Comparison of ENCODE assay signal across 9 cellular contexts in the genomic region with DNA sequence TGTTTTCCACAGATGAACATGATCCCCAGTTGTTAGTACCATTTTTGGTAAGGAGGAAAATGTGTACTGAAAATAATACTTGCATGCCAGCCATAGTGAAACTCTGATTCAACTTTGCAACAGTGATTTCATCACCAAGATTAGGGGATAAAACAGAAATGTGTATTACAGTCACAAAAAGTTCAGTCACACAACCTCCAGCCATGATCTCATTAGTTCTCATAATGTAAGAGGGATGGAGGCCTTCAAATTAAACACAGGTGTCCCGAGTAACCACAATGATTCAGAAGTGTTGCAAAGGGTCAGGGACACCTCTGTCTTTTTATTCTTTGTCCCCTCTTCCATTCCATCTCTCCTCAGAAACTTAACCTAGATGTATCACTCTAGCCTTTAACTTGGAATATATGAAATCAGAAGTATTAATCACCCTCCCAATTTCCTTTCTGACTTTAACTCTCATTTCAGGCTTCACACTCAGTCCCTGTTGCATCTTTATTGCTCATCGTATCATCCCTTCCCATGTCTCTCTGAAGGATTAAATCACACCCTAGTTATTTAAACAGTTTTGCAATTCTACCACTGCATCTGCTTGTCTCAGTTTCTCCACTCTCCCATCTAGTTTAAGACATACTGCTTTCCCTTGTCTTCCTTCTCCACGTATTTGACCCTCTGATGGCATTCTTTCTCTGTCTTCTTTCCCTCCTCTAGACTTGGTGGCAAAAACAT.
A peak's percentile ranks its signal among the peaks of the same experiment; 100 is the strongest.
DNase-seq lines count a peak whose midpoint lies in the region; ATAC-seq and TF ChIP-seq lines count a peak whose summit lies in the region.
"Had no signal": no experiment of that assay in that cellular context is flagged by ENCODE, and none has a peak within 500 bp of the region (broad histone marks: within the 10 kb centered on the region; RNA-seq: fewer than 3 reads in every experiment).

No MANE protein-coding gene starts in this region.

- H3K4me1 ChIP-seq in Peyer's patch: no peaks in the 10 kb centered on the region

- ATAC-seq in GM19025 (IDR thresholded peaks at IDR 0.05; ENCODE audit: low read depth, unreplicated experiment) (peak; percentile 51), HG03432 (IDR thresholded peaks at IDR 0.05; ENCODE audit: unreplicated experiment) (peak; percentile 77), GM19467 (IDR thresholded peaks at IDR 0.05; ENCODE audit: unreplicated experiment) (no peak)

- TF ChIP-seq POLR2A in Peyer's patch (IDR thresholded peaks at IDR 0.05): no peak

- H3K36me3 ChIP-seq in Peyer's patch: no peaks in the 10 kb centered on the region

- no peak for TF ChIP-seq CTCF in AG04450 (IDR thresholded peaks at IDR 0.05; ENCODE audit: low read depth, low read length)
- no peak for TF ChIP-seq CTCF in coronary artery (IDR thresholded peaks at IDR 0.05)
- TF ChIP-seq CTCF in Peyer's patch (IDR thresholded peaks at IDR 0.05): no peak

- H3K4me3 ChIP-seq in AG04450 (ENCODE audit: low read depth, low read length) (no peak overlapping the region), coronary artery (no peak overlapping the region), Peyer's patch (no peak overlapping the region)

- CTCF ChIA-PET in AG04450 (lab: Charles Lee): no interaction called here

- H3K27me3 ChIP-seq in AG04450 (ENCODE audit: control insufficient read depth, insufficient read depth, low read length): no peaks in the 10 kb centered on the region
- no peaks in the 10 kb centered on the region for H3K27me3 ChIP-seq in Peyer's patch

- peak overlapping the region; percentile 85 for H3K27ac ChIP-seq in AG04450 (ENCODE audit: low read depth, low read length)
- peak overlapping the region; percentile 38 to 50 for H3K27ac ChIP-seq in coronary artery
- no peak overlapping the region for H3K27ac ChIP-seq in Peyer's patch

- H3K9me3 ChIP-seq in AG04450 (ENCODE audit: control insufficient read depth, insufficient read depth, low read length) (no peaks in the 10 kb centered on the region), Peyer's patch (no peaks in the 10 kb centered on the region)

- peak; percentile 95 for DNase-seq in AG04450 (ENCODE audit: low read depth, low spot score)
- no peak for DNase-seq in coronary artery (ENCODE audit: low spot score)
- DNase-seq in NCI-H526 treated with DMSO at 0.1 percent for 48 hours (lab: John Stamatoyannopoulos, UW): no peak
- DNase-seq in Peyer's patch: no peak
- DNase-seq in NCI-H1436 (lab: John Stamatoyannopoulos, UW): no peak
- DNase-seq: activated CD4-positive, alpha-beta memory T cell treated with anti-CD3 and anti-CD28 coated beads for 36 hours had no signal

- POLR2A ChIA-PET in AG04450 (lab: Yijun Ruan, JAX): interaction anchor here (0.7 to 1.0 kb wide), 2 partner anchors 9 to 63 kb away, joined by 3 to 5 read pairs; no protein-coding TSS in a partner anchor

Comparison
In these comparisons a context has a peak if more than half of its experiments do, and no peak if none do; other contexts are left out.
1. H3K27ac ChIP-seq: peak in AG04450 (single experiment) and coronary artery (2 of 2); none in Peyer's patch (0 of 4).